Comparison of ENCODE assay signal across 24 cellular contexts in genomic region chr9:76490249-76490990, GRCh38. TPM values are rescaled to one million over a fixed set of nuclear protein-coding genes. Genes with fewer than 3 reads are reported as not detected.
DNase-seq lines count a peak whose midpoint lies in the region; ATAC-seq and TF ChIP-seq lines count a peak whose summit lies in the region.
"Had no signal": no experiment of that assay in that cellular context is flagged by ENCODE, and none has a peak within 500 bp of the region (broad histone marks: within the 10 kb centered on the region; RNA-seq: fewer than 3 reads in every experiment).

No MANE protein-coding gene starts in this region.

- no peaks in the 10 kb centered on the region for H3K9me2 ChIP-seq in Loucy (replicated peaks; ENCODE audit: low read depth, low read length)

- peaks cover 5% of the 10 kb centered on the region for H3K4me1 Mint-ChIP-seq in CD4-positive, alpha-beta T cell (ENCODE audit: low read depth)

- H3K4me1 ChIP-seq in Loucy (ENCODE audit: insufficient read depth, low read length, poor library complexity, severe bottlenecking) = peaks cover 42% of the 10 kb centered on the region
- H3K4me1 ChIP-seq: esophagus muscularis mucosa, SJSA1, upper lobe of right lung had no signal

- no peaks in the 10 kb centered on the region for H3K27me3 Mint-ChIP-seq in CD4-positive, alpha-beta T cell
- H3K27me3 Mint-ChIP-seq: activated CD4-positive, alpha-beta memory T cell treated with anti-CD3 and anti-CD28 coated beads for 36 hours; stimulated activated naive CD8-positive, alpha-beta T cell treated with anti-CD3 and anti-CD28 coated beads, Interleukin-15, Interleukin-2, amounts not matched to agents 100 ng/mL and 50 ng/mL, for 24 hours had no signal

- POLR2A ChIA-PET in CD4-positive, alpha-beta T cell (lab: Charles Lee) = no interaction called here

- CTCF ChIA-PET in CD4-positive, alpha-beta T cell (lab: Charles Lee) = no interaction called here

- H4K20me1 ChIP-seq in Loucy (ENCODE audit: insufficient read depth, low read length, poor library complexity, severe bottlenecking) = peaks cover 89% of the 10 kb centered on the region
- H4K20me1 ChIP-seq: BLaER1 had no signal

- no peak for TF ChIP-seq CTCF in Loucy (conservative IDR thresholded peaks at IDR 0.05; ENCODE audit: low read length)
- no peak for TF ChIP-seq CTCF in CD4-positive, alpha-beta T cell (IDR thresholded peaks at IDR 0.05)

- H3K4me3 Mint-ChIP-seq in CD4-positive, alpha-beta T cell = no peak overlapping the region
- H3K4me3 Mint-ChIP-seq: activated CD4-positive, alpha-beta memory T cell treated with anti-CD3 and anti-CD28 coated beads for 36 hours; nephron progenitor cell; stimulated activated naive CD8-positive, alpha-beta T cell treated with anti-CD3 and anti-CD28 coated beads, Interleukin-15, Interleukin-2, amounts not matched to agents 100 ng/mL and 50 ng/mL, for 24 hours had no signal

- no peak overlapping the region for H3K27ac Mint-ChIP-seq in CD4-positive, alpha-beta T cell
- H3K27ac Mint-ChIP-seq: activated CD4-positive, alpha-beta memory T cell treated with anti-CD3 and anti-CD28 coated beads for 36 hours; stimulated activated naive CD8-positive, alpha-beta T cell treated with anti-CD3 and anti-CD28 coated beads, Interleukin-15, Interleukin-2, amounts not matched to agents 100 ng/mL and 50 ng/mL, for 24 hours had no signal

- no peak overlapping the region for H3K27ac ChIP-seq in CD4-positive, alpha-beta T cell (ENCODE audit: low read depth, low read length)
- H3K27ac ChIP-seq: BLaER1, PC-9, SJSA1, upper lobe of right lung had no signal

- no peak overlapping the region for H3K4me3 ChIP-seq in Loucy (ENCODE audit: low read length, poor library complexity, severe bottlenecking)
- H3K4me3 ChIP-seq: BLaER1, esophagus muscularis mucosa, PC-9, SJSA1, upper lobe of right lung had no signal

- DNase-seq in NCI-H748 (lab: John Stamatoyannopoulos, UW; ENCODE audit: unreplicated experiment) (peak; percentile 27), NCI-H748 treated with DMSO at 0.1 percent for 48 hours (lab: John Stamatoyannopoulos, UW) (no peak), dermis blood vessel endothelial cell (peak; percentile 68), pulmonary artery endothelial cell (ENCODE audit: low read depth, low spot score) (peak; percentile 4)
- DNase-seq in CD4-positive, alpha-beta T cell = no peak
- DNase-seq: activated CD4-positive, alpha-beta memory T cell treated with anti-CD3 and anti-CD28 coated beads for 36 hours; activated CD4-positive, CD25-positive, alpha-beta regulatory T cell; activated naive CD4-positive, alpha-beta T cell treated with Interleukin-2 at 50 U/mL for 16 hours; activated T-cell treated with anti-CD3 and anti-CD28 coated beads for 4 hours; central memory CD4-positive, alpha-beta T cell; kidney glomerular epithelial cell; MM.1S; NCI-H187; NCI-H2227 treated with DMSO at 0.1 percent for 48 hours; nephron progenitor cell; upper lobe of right lung had no signal

- no peak overlapping the region for H3K9ac ChIP-seq in Loucy (ENCODE audit: low read depth, low read length, poor library complexity, severe bottlenecking)
- H3K9ac ChIP-seq: BLaER1 had no signal

- no peaks in the 10 kb centered on the region for H3K27me3 ChIP-seq in Loucy (ENCODE audit: insufficient read depth, low read length, poor library complexity, severe bottlenecking)
- H3K27me3 ChIP-seq in CD4-positive, alpha-beta T cell (ENCODE audit: control insufficient read depth, insufficient read depth, low read length) = no peaks in the 10 kb centered on the region
- H3K27me3 ChIP-seq: BLaER1, esophagus muscularis mucosa, SJSA1, upper lobe of right lung had no signal

- intact Hi-C loops in CD4-positive, alpha-beta T cell (cut with DNase I, micrococcal nuclease) = no loop called here

- peak overlapping the region; percentile 34 for H3K4me2 ChIP-seq in Loucy (ENCODE audit: low read depth, low read length, poor library complexity, severe bottlenecking)
- H3K4me2 ChIP-seq: PC-9 had no signal

- H3K36me3 ChIP-seq in Loucy (ENCODE audit: insufficient read depth, low read length) = peaks cover 83% of the 10 kb centered on the region
- H3K36me3 ChIP-seq: esophagus muscularis mucosa, SJSA1, upper lobe of right lung had no signal

- peaks cover 100% of the 10 kb centered on the region for H3K79me2 ChIP-seq in Loucy (ENCODE audit: insufficient read depth, low read length)

- peaks cover 1% of the 10 kb centered on the region for H3K9me3 Mint-ChIP-seq in CD4-positive, alpha-beta T cell
- H3K9me3 Mint-ChIP-seq: stimulated activated naive CD8-positive, alpha-beta T cell treated with anti-CD3 and anti-CD28 coated beads, Interleukin-15, Interleukin-2, amounts not matched to agents 100 ng/mL and 50 ng/mL, for 24 hours had no signal

- no peak overlapping the region for H2AFZ ChIP-seq in Loucy (ENCODE audit: low read length)
- H2AFZ ChIP-seq: PC-9 had no signal

- no peaks in the 10 kb centered on the region for H3K9me3 ChIP-seq in Loucy (ENCODE audit: insufficient read depth, low read depth, low read length)
- no peaks in the 10 kb centered on the region for H3K9me3 ChIP-seq in CD4-positive, alpha-beta T cell (ENCODE audit: control insufficient read depth, low read length)
- H3K9me3 ChIP-seq: esophagus muscularis mucosa, SJSA1, upper lobe of right lung had no signal

- no peaks in the 10 kb centered on the region for H3F3A ChIP-seq in Loucy (ENCODE audit: low read depth)

- H3K36me3 Mint-ChIP-seq in CD4-positive, alpha-beta T cell (ENCODE audit: low read depth) = no peaks in the 10 kb centered on the region

- ATAC-seq in HG03097 (IDR thresholded peaks at IDR 0.05; ENCODE audit: low FRiP score, unreplicated experiment) (no peak), HG03469 (IDR thresholded peaks at IDR 0.05; ENCODE audit: unreplicated experiment) (no peak)
- ATAC-seq in CD4-positive, alpha-beta T cell (ENCODE audit: poor library complexity) = no peak
- ATAC-seq: upper lobe of right lung had no signal

RNA-seq across cellular contexts. Expression of gene GCNT1, which starts 31.4 kb away (rescaled TPM):
- 9.9 and 31.2 TPM in 2 replicates for total RNA-seq in dermis blood vessel endothelial cell
- 20.6 and 22.0 TPM in 2 replicates for total RNA-seq in pulmonary artery endothelial cell
- total RNA-seq in CD4-positive, alpha-beta T cell = under 1 TPM; 0.36 to 0.53 TPM

Comparison
In these comparisons a context has a peak if more than half of its experiments do, and no peak if none do; other contexts are left out.
1. DNase-seq: peak in NCI-H748 (single experiment), dermis blood vessel endothelial cell (single experiment) and pulmonary artery endothelial cell (single experiment); none in NCI-H748 treated with DMSO at 0.1 percent for 48 hours (single experiment) and CD4-positive, alpha-beta T cell (0 of 10).